ENCODE assay signal across 10 cellular contexts in genomic region chr17:79813826-79814623, GRCh38. TPM values are rescaled to one million over a fixed set of nuclear protein-coding genes. Genes with fewer than 3 reads are reported as not detected.
A peak's percentile ranks its signal among the peaks of the same experiment; 100 is the strongest.
DNase-seq lines count a peak whose midpoint lies in the region; ATAC-seq and TF ChIP-seq lines count a peak whose summit lies in the region.
"Had no signal": no experiment of that assay in that cellular context is flagged by ENCODE, and none has a peak within 500 bp of the region (broad histone marks: within the 10 kb centered on the region; RNA-seq: fewer than 3 reads in every experiment).

No MANE protein-coding gene starts in this region.

- H3K27ac Mint-ChIP-seq in stimulated activated naive B cell treated with anti-CD40 and anti-IgM and Interleukin-4, amounts not matched to agents 10 μg/mL and 1 μg/mL and 100 μg/mL, for 72 hours, result peak overlapping the region; percentile 83

- peak overlapping the region; percentile 29 for H3K4me3 Mint-ChIP-seq in activated T-cell treated with anti-CD3 and anti-CD28 coated beads, Interleukin-2, amount 50 U/mL, for 4 hours
- peak overlapping the region; percentile 66 to 70 for H3K4me3 Mint-ChIP-seq in stimulated activated naive B cell treated with anti-CD40 and anti-IgM and Interleukin-4, amounts not matched to agents 10 μg/mL and 1 μg/mL and 100 μg/mL, for 72 hours

- no peaks in the 10 kb centered on the region for H3K36me3 Mint-ChIP-seq in activated T-cell treated with anti-CD3 and anti-CD28 coated beads, Interleukin-2, amount 50 U/mL, for 4 hours (ENCODE audit: insufficient read depth)
- peaks cover 0 to 6% of the 10 kb centered on the region in 2 donors for H3K36me3 Mint-ChIP-seq in stimulated activated naive B cell treated with anti-CD40 and anti-IgM and Interleukin-4, amounts not matched to agents 10 μg/mL and 1 μg/mL and 100 μg/mL, for 72 hours

- H3K27ac ChIP-seq in SK-N-MC (peak overlapping the region; percentile 62; the same call in 1 of the 2 replicates), hepatocyte (no peak overlapping the region)

- peaks cover 84% of the 10 kb centered on the region for H3K27me3 ChIP-seq in hepatocyte

- WGBS in hepatocyte (ENCODE audit: low lambda C conversion rate, missing lambda C conversion rate), result 17% methylated on average over 17 of the region's 37 CpGs

- H3K27me3 Mint-ChIP-seq in activated T-cell treated with anti-CD3 and anti-CD28 coated beads, Interleukin-2, amount 50 U/mL, for 4 hours (ENCODE audit: low read depth), result peaks cover 43% of the 10 kb centered on the region
- peaks cover 55 to 73% of the 10 kb centered on the region in 2 donors for H3K27me3 Mint-ChIP-seq in stimulated activated naive B cell treated with anti-CD40 and anti-IgM and Interleukin-4, amounts not matched to agents 10 μg/mL and 1 μg/mL and 100 μg/mL, for 72 hours

- no peaks in the 10 kb centered on the region for H3K79me2 ChIP-seq in hepatocyte

- no peak for ATAC-seq in activated T-cell treated with anti-CD3 and anti-CD28 coated beads, Interleukin-2, amount 50 U/mL, for 4 hours
- no peak for ATAC-seq in stimulated activated naive B cell treated with anti-CD40 and anti-IgM and Interleukin-4, amounts not matched to agents 10 μg/mL and 1 μg/mL and 100 μg/mL, for 72 hours (replicated peaks)
- ATAC-seq in GM18517 (IDR thresholded peaks at IDR 0.05; ENCODE audit: unreplicated experiment), result no peak

- no peak for DNase-seq in activated T-cell treated with anti-CD3 and anti-CD28 coated beads, Interleukin-2, amount 50 U/mL, for 4 hours
- no peak for DNase-seq in activated T-cell treated with anti-CD3 and anti-CD28 coated beads, Interleukin-2, amount 50 U/mL, for 1 hour
- DNase-seq in SK-N-MC (ENCODE audit: low read depth, low spot score) (no peak), hepatocyte (ENCODE audit: low spot score) (no peak), cerebellar nuclear complex (lab: John Stamatoyannopoulos, UW) (no peak), NOMO-1 (lab: John Stamatoyannopoulos, UW; ENCODE audit: unreplicated experiment in 2 of 2) (no peak)
- DNase-seq in stimulated activated naive B cell treated with anti-CD40 and anti-IgM and Interleukin-4, amounts not matched to agents 10 μg/mL and 1 μg/mL and 100 μg/mL, for 72 hours, result no peak
- DNase-seq: COR-L47, NCI-H1048 had no signal

- peaks cover 27% of the 10 kb centered on the region for H3K4me1 Mint-ChIP-seq in activated T-cell treated with anti-CD3 and anti-CD28 coated beads, Interleukin-2, amount 50 U/mL, for 4 hours (ENCODE audit: low read depth)
- peaks cover 22 to 35% of the 10 kb centered on the region in 2 donors for H3K4me1 Mint-ChIP-seq in stimulated activated naive B cell treated with anti-CD40 and anti-IgM and Interleukin-4, amounts not matched to agents 10 μg/mL and 1 μg/mL and 100 μg/mL, for 72 hours

- H3K4me1 ChIP-seq in hepatocyte (ENCODE audit: insufficient read depth), result peaks cover 43% of the 10 kb centered on the region

- no peaks in the 10 kb centered on the region for H4K20me1 ChIP-seq in hepatocyte (ENCODE audit: insufficient read depth, poor library complexity, severe bottlenecking)

- H2AFZ ChIP-seq in hepatocyte, result no peak overlapping the region

- H3K9ac ChIP-seq in SK-N-MC (ENCODE audit: insufficient read length), result peak overlapping the region; percentile 76

- peak overlapping the region; percentile 94 for H3K4me2 ChIP-seq in hepatocyte

- H3K36me3 ChIP-seq in SK-N-MC (ENCODE audit: insufficient read depth, low read length) (no peaks in the 10 kb centered on the region), hepatocyte (replicated peaks; ENCODE audit: insufficient read depth, low read depth) (no peaks in the 10 kb centered on the region)

- H3K4me3 ChIP-seq in SK-N-MC, result no peak overlapping the region
- no peak overlapping the region for H3K4me3 ChIP-seq in hepatocyte

- no peaks in the 10 kb centered on the region for H3K9me2 ChIP-seq in hepatocyte (replicated peaks; ENCODE audit: insufficient read depth)

- H3K9me3 Mint-ChIP-seq in activated T-cell treated with anti-CD3 and anti-CD28 coated beads, Interleukin-2, amount 50 U/mL, for 4 hours, result no peaks in the 10 kb centered on the region
- H3K9me3 Mint-ChIP-seq in stimulated activated naive B cell treated with anti-CD40 and anti-IgM and Interleukin-4, amounts not matched to agents 10 μg/mL and 1 μg/mL and 100 μg/mL, for 72 hours, result no peaks in the 10 kb centered on the region

- no peaks in the 10 kb centered on the region for H3K9me3 ChIP-seq in SK-N-MC (ENCODE audit: low read depth, low read length)
- H3K9me3 ChIP-seq in hepatocyte (ENCODE audit: low read depth), result no peaks in the 10 kb centered on the region

- TF ChIP-seq CTCF in hepatocyte (IDR thresholded peaks at IDR 0.05; ENCODE audit: poor library complexity), result no peak

RNA-seq across cellular contexts. Expression of gene CBX8, which starts 17.1 kb away (rescaled TPM):
- total RNA-seq in activated T-cell treated with anti-CD3 and anti-CD28 coated beads, Interleukin-2, amount 50 U/mL, for 4 hours, result 1 to 10 TPM; 1.7 to 4.3 (median 3.1) TPM
- 4.3 and 8.6 TPM in 2 replicates for total RNA-seq in hepatocyte
- polyA plus RNA-seq in hepatocyte, result 6.5 and 8.3 TPM in 2 replicates

RNA-seq across cellular contexts. Expression of gene CBX4, which starts 25.2 kb away (rescaled TPM):
- total RNA-seq in activated T-cell treated with anti-CD3 and anti-CD28 coated beads, Interleukin-2, amount 50 U/mL, for 4 hours, result 10 to 100 TPM; 15.3 to 16.4 (median 15.3) TPM
- total RNA-seq in hepatocyte, result 49.6 and 56.1 TPM in 2 replicates
- polyA plus RNA-seq in hepatocyte, result 74.3 and 86.7 TPM in 2 replicates

RNA-seq across cellular contexts. Expression of gene CBX2, which starts 36.1 kb away (rescaled TPM):
- 1 to 10 TPM; 1.0 to 2.6 (median 1.4) TPM for total RNA-seq in activated T-cell treated with anti-CD3 and anti-CD28 coated beads, Interleukin-2, amount 50 U/mL, for 4 hours
- 11.8 and 16.3 TPM in 2 replicates for total RNA-seq in hepatocyte
- 8.6 and 11.6 TPM in 2 replicates for polyA plus RNA-seq in hepatocyte
